1 cellular context compared by ENCODE assay signal in genomic region chr20:47318596-47319516, GRCh38.
TF ChIP-seq lines count a peak whose summit lies in the region.

No MANE protein-coding gene starts in this region.

TF ChIP-seq in K562, 482 proteins besides CTCF, POLR2A, EP300 and RAD21 (continued from another document):
- TF ChIP-seq CHD7 (IDR thresholded peaks at IDR 0.05; ENCODE audit: low read depth, low read length) (no peak), PRDM10 (IDR thresholded peaks at IDR 0.05; ENCODE audit: partially characterized antibody) (peak; percentile 26), ZNF395 (CRISPR knock-in tag; IDR thresholded peaks at IDR 0.05) (0 out of 2 replicates have a peak, but pooled peaks have one; percentile 32), OTX1 (CRISPR knock-in tag; IDR thresholded peaks at IDR 0.05) (no peak), XRCC5 (IDR thresholded peaks at IDR 0.05; ENCODE audit: low read depth, low read length) (peak; percentile 21; the same call in 1 of the 2 replicates), RFX7 (CRISPR knock-in tag; IDR thresholded peaks at IDR 0.05) (no peak), SNIP1 (IDR thresholded peaks at IDR 0.05; ENCODE audit: low read depth) (no peak), CBX1 (IDR thresholded peaks at IDR 0.05; ENCODE audit: low read depth) (no peak), ZBTB49 (CRISPR knock-in tag; IDR thresholded peaks at IDR 0.05; ENCODE audit: borderline replicate concordance) (no peak), PHB2 (IDR thresholded peaks at IDR 0.05; ENCODE audit: low read depth) (no peak), ELK1 (CRISPR knock-in tag; IDR thresholded peaks at IDR 0.05) (no peak), ZNF311 (CRISPR knock-in tag; IDR thresholded peaks at IDR 0.05) (no peak), ZKSCAN8 (CRISPR knock-in tag; IDR thresholded peaks at IDR 0.05) (peak; percentile 53; the same call in 1 of the 2 replicates), SIN3A (IDR thresholded peaks at IDR 0.05; ENCODE audit: borderline replicate concordance in 2 of 2, control insufficient read depth in 1 of 2, low read depth in 2 of 2, low read length in 2 of 2) (0 out of 4 replicates have a peak, but pooled peaks of 1 of the 2 experiments have one; percentile 30)
